In genomic region chr6:31587791-31588777, GRCh38 we compare ENCODE assay signal across 13 cellular contexts. TPM values are rescaled to one million over a fixed set of nuclear protein-coding genes. Genes with fewer than 3 reads are reported as not detected.
DNase-seq lines count a peak whose midpoint lies in the region; ATAC-seq, FAIRE-seq and TF ChIP-seq lines count a peak whose summit lies in the region.
"Had no signal": no experiment of that assay in that cellular context is flagged by ENCODE, and none has a peak within 500 bp of the region (broad histone marks: within the 10 kb centered on the region; RNA-seq: fewer than 3 reads in every experiment).

No MANE protein-coding gene starts in this region.

- no peak for TF ChIP-seq CTCF in Peyer's patch (IDR thresholded peaks at IDR 0.05)
- TF ChIP-seq CTCF in endothelial cell of umbilical vein (IDR thresholded peaks at IDR 0.05; ENCODE audit: extremely low read depth in 1 of 2, insufficient read depth in 1 of 2, low read depth in 1 of 2, low read length in 2 of 2), result no peak

- no peaks in the 10 kb centered on the region for H3K9me3 Mint-ChIP-seq in activated CD4-positive, alpha-beta T cell treated with anti-CD3 and anti-CD28 coated beads, Interleukin-2, amount 10 ng/mL, durations not matched to agents 7 days and 5 days
- H3K9me3 Mint-ChIP-seq in stimulated activated naive CD8-positive, alpha-beta T cell treated with anti-CD3 and anti-CD28 coated beads, Interleukin-15, amount 100 ng/mL, for 72 hours, result no peaks in the 10 kb centered on the region

- peaks cover 24% of the 10 kb centered on the region for H3K36me3 Mint-ChIP-seq in activated CD4-positive, alpha-beta T cell treated with anti-CD3 and anti-CD28 coated beads, Interleukin-2, amount 10 ng/mL, durations not matched to agents 7 days and 5 days (ENCODE audit: low read depth)

- intact Hi-C loops in endothelial cell of umbilical vein (cut with micrococcal nuclease), result no loop called here

- peak overlapping the region; percentile 94 for H3K27ac Mint-ChIP-seq in activated CD4-positive, alpha-beta T cell treated with anti-CD3 and anti-CD28 coated beads, Interleukin-2, amount 10 ng/mL, durations not matched to agents 7 days and 5 days
- peak overlapping the region; percentile 79 to 93 for H3K27ac Mint-ChIP-seq in stimulated activated naive CD8-positive, alpha-beta T cell treated with anti-CD3 and anti-CD28 coated beads, Interleukin-15, amount 100 ng/mL, for 72 hours

- peak overlapping the region; percentile 72 for H3K4me3 Mint-ChIP-seq in activated CD4-positive, alpha-beta T cell treated with anti-CD3 and anti-CD28 coated beads, Interleukin-2, amount 10 ng/mL, durations not matched to agents 7 days and 5 days
- peak overlapping the region; percentile 82 to 88 for H3K4me3 Mint-ChIP-seq in stimulated activated naive CD8-positive, alpha-beta T cell treated with anti-CD3 and anti-CD28 coated beads, Interleukin-15, amount 100 ng/mL, for 72 hours

- no peaks in the 10 kb centered on the region for H3K36me3 ChIP-seq in Peyer's patch
- H3K36me3 ChIP-seq in endothelial cell of umbilical vein (ENCODE audit: control insufficient read depth in 2 of 2, extremely low read depth in 1 of 2, insufficient read depth in 2 of 2, low read length in 2 of 2), result no peaks in the 10 kb centered on the region
- H3K36me3 ChIP-seq: esophagus squamous epithelium had no signal

- H3K9ac ChIP-seq in endothelial cell of umbilical vein (replicated peaks; ENCODE audit: extremely low read depth, insufficient read depth, low read length), result no peak overlapping the region

- FAIRE-seq in endothelial cell of umbilical vein (lab: Jason Lieb, UNC) (no peak), RCC 7860 (lab: Jason Lieb, UNC) (no peak)
- FAIRE-seq: bronchial epithelial cell had no signal

- H3K27me3 Mint-ChIP-seq in activated CD4-positive, alpha-beta T cell treated with anti-CD3 and anti-CD28 coated beads, Interleukin-2, amount 10 ng/mL, durations not matched to agents 7 days and 5 days, result no peaks in the 10 kb centered on the region
- H3K27me3 Mint-ChIP-seq in stimulated activated naive CD8-positive, alpha-beta T cell treated with anti-CD3 and anti-CD28 coated beads, Interleukin-15, amount 100 ng/mL, for 72 hours, result no peaks in the 10 kb centered on the region

- H4K20me1 ChIP-seq in endothelial cell of umbilical vein (replicated peaks; ENCODE audit: control insufficient read depth, extremely low read depth, insufficient read depth, low read length), result no peaks in the 10 kb centered on the region

- H2AFZ ChIP-seq in endothelial cell of umbilical vein (ENCODE audit: low read depth, low read length), result peak overlapping the region; percentile 15

- H3K4me1 ChIP-seq in Peyer's patch, result peaks cover 0 to 28% (median 17%) of the 10 kb centered on the region in 4 donors
- H3K4me1 ChIP-seq in endothelial cell of umbilical vein (ENCODE audit: control insufficient read depth, extremely low read depth, insufficient read depth, low read length), result no peaks in the 10 kb centered on the region

- POLR2A ChIA-PET in activated CD4-positive, alpha-beta T cell treated with anti-CD3 and anti-CD28 coated beads, Interleukin-2, amount 10 ng/mL, durations not matched to agents 7 days and 5 days (lab: Charles Lee), result interaction anchor here (0.8 to 1.3 kb wide), 3 partner anchors 12 to 28 kb away, joined by 4 to 5 read pairs (median 5); partner anchors contain the start of gene TNF
- POLR2A ChIA-PET in endothelial cell of umbilical vein (lab: Charles Lee), result interaction anchor here (1.6 kb wide), 1 partner anchor 7 kb away, joined by 5 read pairs; no protein-coding TSS in a partner anchor

- no peaks in the 10 kb centered on the region for H3K9me3 ChIP-seq in Peyer's patch
- no peaks in the 10 kb centered on the region for H3K9me3 ChIP-seq in endothelial cell of umbilical vein (replicated peaks; ENCODE audit: control insufficient read depth, insufficient read depth, low read length)
- H3K9me3 ChIP-seq: esophagus squamous epithelium had no signal

- H3K4me1 Mint-ChIP-seq in activated CD4-positive, alpha-beta T cell treated with anti-CD3 and anti-CD28 coated beads, Interleukin-2, amount 10 ng/mL, durations not matched to agents 7 days and 5 days, result peaks cover 74% of the 10 kb centered on the region
- peaks cover 66% of the 10 kb centered on the region for H3K4me1 Mint-ChIP-seq in stimulated activated naive CD8-positive, alpha-beta T cell treated with anti-CD3 and anti-CD28 coated beads, Interleukin-15, amount 100 ng/mL, for 72 hours

- peak overlapping the region in 2 of 4 donors; percentile 7 to 10 for H3K4me3 ChIP-seq in Peyer's patch
- H3K4me3 ChIP-seq in endothelial cell of umbilical vein (replicated peaks in 1 of 3; ENCODE audit: insufficient read depth in 1 of 3, low read depth in 1 of 3, low read length in 3 of 3), result no peak overlapping the region

- H3K4me2 ChIP-seq in endothelial cell of umbilical vein (ENCODE audit: insufficient read depth, low read length), result no peak overlapping the region

- TF ChIP-seq POLR2A in Peyer's patch (IDR thresholded peaks at IDR 0.05) (no peak), endothelial cell of umbilical vein (IDR thresholded peaks at IDR 0.05; ENCODE audit: low read depth, low read length) (no peak)

- no peaks in the 10 kb centered on the region for H3K79me2 ChIP-seq in endothelial cell of umbilical vein (ENCODE audit: control insufficient read depth, insufficient read depth, low read length)

- no TSS peak for BruUV-seq in endothelial cell of umbilical vein (replicated peaks; lab: Mats Ljungman, UMichigan)

- CTCF ChIA-PET in activated CD4-positive, alpha-beta T cell treated with anti-CD3 and anti-CD28 coated beads, Interleukin-2, amount 10 ng/mL, durations not matched to agents 7 days and 5 days (lab: Charles Lee), result interaction anchor here (0.5 to 30.8 kb wide), 10 partner anchors 6 to 551 kb away, joined by 3 to 576 read pairs (median 9); partner anchors contain the start of genes ATP6V1G2, LST1, LTB and NCR3
- CTCF ChIA-PET in endothelial cell of umbilical vein (lab: Charles Lee), result interaction anchor here (17.0 to 32.6 kb wide), 2 partner anchors 8 to 32 kb away, joined by 286 to 1517 read pairs; partner anchors contain the start of genes ATP6V1G2, DDX39B, NCR3 and NFKBIL1

- H3K9me1 ChIP-seq in endothelial cell of umbilical vein (replicated peaks; ENCODE audit: control insufficient read depth, extremely low read depth, insufficient read depth, low read length), result no peaks in the 10 kb centered on the region

- H3K27ac ChIP-seq in Peyer's patch (peak overlapping the region; percentile 19 to 93 (median 48)), endothelial cell of umbilical vein (ENCODE audit: insufficient read depth, low read depth, low read length) (no peak overlapping the region)

- no peak for ATAC-seq in stimulated activated naive CD8-positive, alpha-beta T cell treated with anti-CD3 and anti-CD28 coated beads, Interleukin-15, amount 100 ng/mL, for 72 hours
- no peak for ATAC-seq in HG03439 (IDR thresholded peaks at IDR 0.05; ENCODE audit: unreplicated experiment)
- no peak for ATAC-seq in HG03571 (IDR thresholded peaks at IDR 0.05; ENCODE audit: unreplicated experiment)

- no peak for DNase-seq in activated CD4-positive, alpha-beta T cell treated with anti-CD3 and anti-CD28 coated beads, Interleukin-2, amount 10 ng/mL, durations not matched to agents 7 days and 5 days
- no peak for DNase-seq in activated CD4-positive, alpha-beta T cell treated with anti-CD3 and anti-CD28 coated beads, Interleukin-2, amount 50 U/mL, for 48 hours
- no peak for DNase-seq in Peyer's patch
- no peak for DNase-seq in endothelial cell of umbilical vein (ENCODE audit: low read depth, low spot score)
- DNase-seq in stimulated activated naive CD8-positive, alpha-beta T cell treated with anti-CD3 and anti-CD28 coated beads, Interleukin-15, amount 100 ng/mL, for 72 hours, result no peak
- DNase-seq in RCC 7860 (ENCODE audit: low spot score), result no peak
- DNase-seq: ACHN, esophagus squamous epithelium, NCI-H1417 treated with DMSO at 0.1 percent for 48 hours had no signal

- dilution Hi-C loops in endothelial cell of umbilical vein (cut with MboI; ENCODE audit: extremely low pct_ligation_motif_present, low sequenced_read_pairs), result no loop called here

- H3K27me3 ChIP-seq in Peyer's patch, result no peaks in the 10 kb centered on the region
- H3K27me3 ChIP-seq in endothelial cell of umbilical vein (ENCODE audit: control insufficient read depth in 2 of 2, insufficient read depth in 2 of 2, low read length in 2 of 2), result no peaks in the 10 kb centered on the region

RNA-seq across cellular contexts. Expression of gene LST1, which starts 2.0 kb away (rescaled TPM):
- total RNA-seq in activated CD4-positive, alpha-beta T cell treated with anti-CD3 and anti-CD28 coated beads, Interleukin-2, amount 10 ng/mL, durations not matched to agents 7 days and 5 days, result 10 to 100 TPM; 33.3 to 36.8 TPM
- total RNA-seq in Peyer's patch (10 to 100 TPM in 1 of 4 donors, 1 to 10 TPM in 1, not detected in 2; 2.5 to 11.6 TPM), endothelial cell of umbilical vein (1.00 and 2.0 TPM in 2 replicates)
- polyA plus RNA-seq in endothelial cell of umbilical vein, result 1.1 and 1.8 TPM in 2 replicates
- polyA plus RNA-seq in endothelial cell of umbilical vein (2011; cell fraction: cytosol; rRNA removed), result 0.65 and 1.8 TPM in 2 replicates
- 0.81 and 1.2 TPM in 2 replicates for polyA plus RNA-seq in endothelial cell of umbilical vein (2011; cell fraction: nucleus; rRNA removed)
- 0.59 and 0.76 TPM in 2 replicates for polyA plus RNA-seq in endothelial cell of umbilical vein (2012)
- polyA minus RNA-seq in endothelial cell of umbilical vein, result 1.2 TPM in 1 of 2 replicates, not detected in the other
- not detected for polyA minus RNA-seq in endothelial cell of umbilical vein (2011; cell fraction: cytosol; rRNA and poly(A)+ RNA removed)
- not detected in 2 replicates for polyA minus RNA-seq in endothelial cell of umbilical vein (2011; cell fraction: nucleus; rRNA and poly(A)+ RNA removed)
- total RNA-seq: bronchial epithelial cell, osteocyte had no signal

RNA-seq across cellular contexts. Expression of gene NCR3, which starts 4.7 kb away (rescaled TPM):
- total RNA-seq in activated CD4-positive, alpha-beta T cell treated with anti-CD3 and anti-CD28 coated beads, Interleukin-2, amount 10 ng/mL, durations not matched to agents 7 days and 5 days, result 10 to 100 TPM; 20.0 to 23.8 TPM
- total RNA-seq in Peyer's patch (not detected), endothelial cell of umbilical vein (not detected in 2 replicates)
- not detected in 2 replicates for polyA plus RNA-seq in endothelial cell of umbilical vein
- not detected in 2 replicates for polyA plus RNA-seq in endothelial cell of umbilical vein (2011; cell fraction: cytosol; rRNA removed)
- polyA plus RNA-seq in endothelial cell of umbilical vein (2011; cell fraction: nucleus; rRNA removed), result not detected in 2 replicates
- polyA plus RNA-seq in endothelial cell of umbilical vein (2012), result not detected in 2 replicates
- polyA minus RNA-seq in endothelial cell of umbilical vein, result not detected in 2 replicates
- not detected for polyA minus RNA-seq in endothelial cell of umbilical vein (2011; cell fraction: cytosol; rRNA and poly(A)+ RNA removed)
- polyA minus RNA-seq in endothelial cell of umbilical vein (2011; cell fraction: nucleus; rRNA and poly(A)+ RNA removed), result not detected in 2 replicates
- total RNA-seq: bronchial epithelial cell, esophagus squamous epithelium, osteocyte had no signal

RNA-seq across cellular contexts. Expression of gene LTB, which starts 5.9 kb away (rescaled TPM):
- total RNA-seq in activated CD4-positive, alpha-beta T cell treated with anti-CD3 and anti-CD28 coated beads, Interleukin-2, amount 10 ng/mL, durations not matched to agents 7 days and 5 days, result 100 to 1,000 TPM; 585 to 747 TPM
- total RNA-seq in Peyer's patch (10 to 100 TPM in 1 of 4 donors, not detected in 3; 14.9 TPM), endothelial cell of umbilical vein (1.2 and 1.3 TPM in 2 replicates)
- polyA plus RNA-seq in endothelial cell of umbilical vein, result 1.8 and 2.1 TPM in 2 replicates
- polyA plus RNA-seq in endothelial cell of umbilical vein (2011; cell fraction: cytosol; rRNA removed), result 0.72 and 1.8 TPM in 2 replicates
- 0.31 and 0.61 TPM in 2 replicates for polyA plus RNA-seq in endothelial cell of umbilical vein (2011; cell fraction: nucleus; rRNA removed)
- 1.6 and 2.1 TPM in 2 replicates for polyA plus RNA-seq in endothelial cell of umbilical vein (2012)
- polyA minus RNA-seq in endothelial cell of umbilical vein, result not detected in 2 replicates
- not detected for polyA minus RNA-seq in endothelial cell of umbilical vein (2011; cell fraction: cytosol; rRNA and poly(A)+ RNA removed)
- polyA minus RNA-seq in endothelial cell of umbilical vein (2011; cell fraction: nucleus; rRNA and poly(A)+ RNA removed), result not detected in 2 replicates
- total RNA-seq: bronchial epithelial cell, osteocyte had no signal

RNA-seq across cellular contexts. Expression of gene TNF, which starts 12.7 kb away (rescaled TPM):
- total RNA-seq in activated CD4-positive, alpha-beta T cell treated with anti-CD3 and anti-CD28 coated beads, Interleukin-2, amount 10 ng/mL, durations not matched to agents 7 days and 5 days, result 10 to 100 TPM; 46.5 to 47.1 TPM
- total RNA-seq in Peyer's patch (1 to 10 TPM in 1 of 4 donors, under 1 TPM in 1, not detected in 2; 0.67 to 3.4 TPM), endothelial cell of umbilical vein (not detected in 2 replicates)
- not detected in 2 replicates for polyA plus RNA-seq in endothelial cell of umbilical vein
- polyA plus RNA-seq in endothelial cell of umbilical vein (2011; cell fraction: cytosol; rRNA removed), result not detected in 2 replicates
- polyA plus RNA-seq in endothelial cell of umbilical vein (2011; cell fraction: nucleus; rRNA removed), result not detected in 2 replicates
- polyA plus RNA-seq in endothelial cell of umbilical vein (2012), result not detected in 2 replicates
- not detected in 2 replicates for polyA minus RNA-seq in endothelial cell of umbilical vein
- not detected for polyA minus RNA-seq in endothelial cell of umbilical vein (2011; cell fraction: cytosol; rRNA and poly(A)+ RNA removed)
- polyA minus RNA-seq in endothelial cell of umbilical vein (2011; cell fraction: nucleus; rRNA and poly(A)+ RNA removed), result not detected in 2 replicates
- total RNA-seq: bronchial epithelial cell, osteocyte had no signal

RNA-seq across cellular contexts. Expression of gene LTA, which starts 16.0 kb away (rescaled TPM):
- 10 to 100 TPM; 20.9 to 27.0 TPM for total RNA-seq in activated CD4-positive, alpha-beta T cell treated with anti-CD3 and anti-CD28 coated beads, Interleukin-2, amount 10 ng/mL, durations not matched to agents 7 days and 5 days
- total RNA-seq in Peyer's patch (not detected), endothelial cell of umbilical vein (0.46 TPM in 1 of 2 replicates, not detected in the other)
- polyA plus RNA-seq in endothelial cell of umbilical vein, result 0.08 TPM in 1 of 2 replicates, not detected in the other
- 0.08 TPM in 1 of 2 replicates, not detected in the other for polyA plus RNA-seq in endothelial cell of umbilical vein (2011; cell fraction: cytosol; rRNA removed)
- polyA plus RNA-seq in endothelial cell of umbilical vein (2011; cell fraction: nucleus; rRNA removed), result 0.13 and 0.15 TPM in 2 replicates
- polyA plus RNA-seq in endothelial cell of umbilical vein (2012), result not detected in 2 replicates
- polyA minus RNA-seq in endothelial cell of umbilical vein, result 0.27 TPM in 1 of 2 replicates, not detected in the other
- not detected for polyA minus RNA-seq in endothelial cell of umbilical vein (2011; cell fraction: cytosol; rRNA and poly(A)+ RNA removed)
- polyA minus RNA-seq in endothelial cell of umbilical vein (2011; cell fraction: nucleus; rRNA and poly(A)+ RNA removed), result not detected in 2 replicates
- total RNA-seq: bronchial epithelial cell, esophagus squamous epithelium, osteocyte had no signal

Comparison
In these comparisons a context has a peak if more than half of its experiments do, and no peak if none do; other contexts are left out.
1. RNA of gene NCR3, which starts 4.7 kb away (total RNA-seq): 20.0 to 23.8 TPM in activated CD4-positive, alpha-beta T cell treated with anti-CD3 and anti-CD28 coated beads, Interleukin-2, amount 10 ng/mL, durations not matched to agents 7 days and 5 days; not detected in Peyer's patch and not detected in endothelial cell of umbilical vein; every median in the first group is over 4 times any median in the second.
2. RNA of gene LTB, which starts 5.9 kb away (total RNA-seq): 585 to 747 TPM in activated CD4-positive, alpha-beta T cell treated with anti-CD3 and anti-CD28 coated beads, Interleukin-2, amount 10 ng/mL, durations not matched to agents 7 days and 5 days; 1.2 to 1.3 TPM in endothelial cell of umbilical vein and 14.9 TPM in Peyer's patch; every median in the first group is over 10 times any median in the second.